In the genomic region with DNA sequence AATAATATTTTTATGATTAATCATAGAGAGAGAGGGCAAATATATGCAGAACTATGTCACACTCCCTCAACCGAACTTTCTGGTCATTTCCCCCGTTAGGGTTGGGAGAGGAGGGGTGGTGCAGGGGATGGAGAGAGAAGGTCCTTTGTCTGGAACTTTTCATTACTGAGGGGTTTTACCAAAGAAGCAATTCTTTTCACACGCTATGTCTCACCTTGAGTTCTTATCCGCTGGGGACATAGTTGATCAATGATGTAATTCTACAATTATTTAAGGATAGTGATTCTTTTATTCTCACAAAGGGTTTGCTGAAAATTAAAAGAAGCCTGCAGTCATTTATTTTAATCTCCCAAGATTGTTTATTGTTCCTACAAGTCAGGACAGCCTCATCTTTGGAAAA, we compare ENCODE assay signal across 29 cellular contexts.
"Had no signal": no experiment of that assay in that cellular context is flagged by ENCODE, and none has a peak within 500 bp of the region (broad histone marks: within the 10 kb centered on the region; RNA-seq: fewer than 3 reads in every experiment).

No MANE protein-coding gene starts in this region.

- H3K4me3 ChIP-seq: adrenal gland, ascending aorta, gastroesophageal sphincter, hepatocyte, spleen, suprapubic skin, tibial artery, upper lobe of right lung had no signal

- H3K27me3 Mint-ChIP-seq: activated naive CD8-positive, alpha-beta T cell treated with anti-CD3 and anti-CD28 coated beads for 36 hours; naive thymus-derived CD4-positive, alpha-beta T cell had no signal

- H3K9me3 Mint-ChIP-seq: activated naive CD4-positive, alpha-beta T cell treated with anti-CD3 and anti-CD28 coated beads for 36 hours had no signal

- H3K27me3 ChIP-seq: ascending aorta, hepatocyte, spleen, suprapubic skin, tibial artery, upper lobe of right lung had no signal

- H3K4me3 Mint-ChIP-seq: activated naive CD4-positive, alpha-beta T cell treated with anti-CD3 and anti-CD28 coated beads for 36 hours; activated naive CD8-positive, alpha-beta T cell treated with anti-CD3 and anti-CD28 coated beads for 36 hours; naive thymus-derived CD4-positive, alpha-beta T cell; neural crest cell; T-helper 17 cell had no signal

- H3K36me3 ChIP-seq: adrenal gland, ascending aorta, gastroesophageal sphincter, spleen, suprapubic skin, tibial artery, upper lobe of right lung, WERI-Rb-1 had no signal

- H3K27ac Mint-ChIP-seq: activated naive CD4-positive, alpha-beta T cell treated with anti-CD3 and anti-CD28 coated beads for 36 hours; activated naive CD8-positive, alpha-beta T cell treated with anti-CD3 and anti-CD28 coated beads for 36 hours; T-helper 17 cell had no signal

- H3K27ac ChIP-seq: adrenal gland, ascending aorta, gastroesophageal sphincter, hepatocyte, spleen, suprapubic skin, tibial artery, upper lobe of right lung, WERI-Rb-1 had no signal

- ATAC-seq: activated CD4-positive, CD25-positive, alpha-beta regulatory T cell treated with anti-CD3 and anti-CD28 coated beads, Interleukin-2, amount 50 U/mL, for 24 hours; gastroesophageal sphincter; left colon; naive thymus-derived CD4-positive, alpha-beta T cell; right cardiac atrium; T-helper 17 cell; upper lobe of right lung had no signal

- H3K4me1 ChIP-seq: adrenal gland, ascending aorta, gastroesophageal sphincter, spleen, suprapubic skin, tibial artery, upper lobe of right lung had no signal

- H3K9me3 ChIP-seq: adrenal gland, ascending aorta, gastroesophageal sphincter, suprapubic skin, tibial artery, upper lobe of right lung had no signal

- FAIRE-seq: colon had no signal

- DNase-seq: activated CD4-positive, alpha-beta T cell treated with anti-CD3 and anti-CD28 coated beads for 48 hours; activated CD4-positive, alpha-beta T cell treated with anti-CD3 and anti-CD28 coated beads, Interleukin-2, amount 50 U/mL, for 48 hours; activated CD8-positive, alpha-beta memory T cell treated with anti-CD3 and anti-CD28 coated beads for 24 hours; activated effector memory CD4-positive, alpha-beta T cell treated with Interleukin-2 at 50 U/mL for 16 hours; activated naive CD4-positive, alpha-beta T cell treated with anti-CD3 and anti-CD28 coated beads for 36 hours; activated naive CD8-positive, alpha-beta T cell treated with anti-CD3 and anti-CD28 coated beads for 36 hours; adrenal gland; dermis blood vessel endothelial cell; effector CD4-positive, alpha-beta T cell; islet precursor cell; left colon; midbrain; naive thymus-derived CD4-positive, alpha-beta T cell; occipital lobe; right cardiac atrium; spleen; stimulated activated naive CD4-positive, alpha-beta T cell; T-helper 17 cell; T1000; tibial artery; upper lobe of right lung; WERI-Rb-1 had no signal
